ENCODE assay signal across 15 cellular contexts in genomic region chr2:230443540-230443939, GRCh38. TPM values are rescaled to one million over a fixed set of nuclear protein-coding genes. Genes with fewer than 3 reads are reported as not detected.
DNase-seq lines count a peak whose midpoint lies in the region; ATAC-seq, FAIRE-seq and TF ChIP-seq lines count a peak whose summit lies in the region.
"Had no signal": no experiment of that assay in that cellular context is flagged by ENCODE, and none has a peak within 500 bp of the region (broad histone marks: within the 10 kb centered on the region; RNA-seq: fewer than 3 reads in every experiment).

No MANE protein-coding gene starts in this region.

- ATAC-seq in CD8-positive, alpha-beta T cell, result no peak
- no peak for ATAC-seq in GM21619 (IDR thresholded peaks at IDR 0.05; ENCODE audit: unreplicated experiment)
- ATAC-seq: HCT116 had no signal

- peak; percentile 55 for FAIRE-seq in RCC 7860 (lab: Jason Lieb, UNC)

- H3K9me3 Mint-ChIP-seq in activated CD4-positive, alpha-beta T cell treated with anti-CD3 and anti-CD28 coated beads, Interleukin-2, amount 10 ng/mL, durations not matched to agents 24 days and 14 days, result peaks cover 3% of the 10 kb centered on the region
- no peaks in the 10 kb centered on the region for H3K9me3 Mint-ChIP-seq in CD8-positive, alpha-beta T cell

- POLR2A ChIA-PET in CD8-positive, alpha-beta T cell (lab: Charles Lee), result no interaction called here
- POLR2A ChIA-PET in RWPE1 (lab: Yijun Ruan, JAX; ENCODE audit: low non-redundant PET), result no interaction called here

- no peaks in the 10 kb centered on the region for H3K9me3 ChIP-seq in spleen
- no peaks in the 10 kb centered on the region for H3K9me3 ChIP-seq in CD8-positive, alpha-beta T cell (ENCODE audit: low read length)

- peaks cover 33 to 100% (median 82%) of the 10 kb centered on the region in 6 donors for H3K4me1 ChIP-seq in spleen
- peaks cover 65% of the 10 kb centered on the region for H3K4me1 ChIP-seq in CD8-positive, alpha-beta T cell (ENCODE audit: insufficient read depth, low read length)

- no peak for TF ChIP-seq POLR2A in spleen (IDR thresholded peaks at IDR 0.05)

- TF ChIP-seq CTCF in epithelial cell of esophagus (IDR thresholded peaks at IDR 0.05; ENCODE audit: insufficient read depth, low read depth, low read length, missing control alignments), result no peak
- no peak for TF ChIP-seq CTCF in spleen (IDR thresholded peaks at IDR 0.05 in 8 of 11, conservative IDR thresholded peaks at IDR 0.05 in 3 of 11)
- TF ChIP-seq CTCF in CD8-positive, alpha-beta T cell (IDR thresholded peaks at IDR 0.05), result no peak
- TF ChIP-seq CTCF in RWPE1 (conservative IDR thresholded peaks at IDR 0.05; ENCODE audit: low read depth), result no peak

- intact Hi-C loops in activated CD4-positive, alpha-beta T cell treated with anti-CD3 and anti-CD28 coated beads, Interleukin-2, amount 10 ng/mL, durations not matched to agents 24 days and 14 days (cut with micrococcal nuclease), result loop anchor here (5.0 to 10.0 kb wide), 2 partner anchors 216 to 351 kb away; partner anchors contain the start of gene SP140
- intact Hi-C loops in spleen (cut with DNase I; ENCODE audit: low total_unique reads), result no loop called here
- intact Hi-C loops in CD8-positive, alpha-beta T cell (cut with DNase I, micrococcal nuclease), result no loop called here

- 77 to 95% (median 82%) methylated on average over 2 of the region's 2 CpGs for WGBS in spleen, 5 donors

- CTCF ChIA-PET in CD8-positive, alpha-beta T cell (lab: Charles Lee), result no interaction called here
- CTCF ChIA-PET in RWPE1 (lab: Yijun Ruan, JAX), result no interaction called here

- DNase-seq in activated CD4-positive, alpha-beta T cell treated with anti-CD3 and anti-CD28 coated beads, Interleukin-2, amount 10 ng/mL, durations not matched to agents 24 days and 14 days, result peak; percentile 53
- no peak for DNase-seq in activated CD4-positive, alpha-beta T cell treated with anti-CD3 and anti-CD28 coated beads for 48 hours
- DNase-seq in RCC 7860 (ENCODE audit: low spot score) (peak; percentile 35), epithelial cell of esophagus (ENCODE audit: low read depth) (peak; percentile 25), spleen (no peak), RWPE1 (ENCODE audit: low spot score) (no peak)
- DNase-seq in CD8-positive, alpha-beta T cell, result no peak
- DNase-seq: activated CD4-positive, alpha-beta T cell treated with anti-CD3 and anti-CD28 coated beads, Interleukin-2, amount 50 U/mL, for 1 hour; amygdala; GF-D8; Kasumi-1; kidney glomerular epithelial cell; SIG-M5 had no signal

- H3K36me3 ChIP-seq in spleen, result peaks cover 0 to 66% (median 51%) of the 10 kb centered on the region in 6 donors
- peaks cover 44% of the 10 kb centered on the region for H3K36me3 ChIP-seq in CD8-positive, alpha-beta T cell (ENCODE audit: insufficient read depth, low read length)

- H3K4me3 ChIP-seq in epithelial cell of esophagus (ENCODE audit: low read length) (no peak overlapping the region), spleen (no peak overlapping the region)
- H3K4me3 ChIP-seq in CD8-positive, alpha-beta T cell (ENCODE audit: low read depth, low read length), result no peak overlapping the region

- H3K36me3 Mint-ChIP-seq in activated CD4-positive, alpha-beta T cell treated with anti-CD3 and anti-CD28 coated beads, Interleukin-2, amount 10 ng/mL, durations not matched to agents 24 days and 14 days (ENCODE audit: low read depth), result peaks cover 74% of the 10 kb centered on the region
- peaks cover 68% of the 10 kb centered on the region for H3K36me3 Mint-ChIP-seq in CD8-positive, alpha-beta T cell

- no peak overlapping the region for H3K4me3 Mint-ChIP-seq in activated CD4-positive, alpha-beta T cell treated with anti-CD3 and anti-CD28 coated beads, Interleukin-2, amount 10 ng/mL, durations not matched to agents 24 days and 14 days
- H3K4me3 Mint-ChIP-seq in CD8-positive, alpha-beta T cell, result no peak overlapping the region

- no peaks in the 10 kb centered on the region for H3K27me3 Mint-ChIP-seq in activated CD4-positive, alpha-beta T cell treated with anti-CD3 and anti-CD28 coated beads, Interleukin-2, amount 10 ng/mL, durations not matched to agents 24 days and 14 days
- H3K27me3 Mint-ChIP-seq in CD8-positive, alpha-beta T cell (ENCODE audit: low read depth), result no peaks in the 10 kb centered on the region

- H3K4me1 Mint-ChIP-seq in activated CD4-positive, alpha-beta T cell treated with anti-CD3 and anti-CD28 coated beads, Interleukin-2, amount 10 ng/mL, durations not matched to agents 24 days and 14 days, result peaks cover 64% of the 10 kb centered on the region
- H3K4me1 Mint-ChIP-seq in CD8-positive, alpha-beta T cell (ENCODE audit: low read depth), result peaks cover 72% of the 10 kb centered on the region

- no peaks in the 10 kb centered on the region for H3K27me3 ChIP-seq in spleen (replicated peaks in 1 of 7)
- no peaks in the 10 kb centered on the region for H3K27me3 ChIP-seq in CD8-positive, alpha-beta T cell (ENCODE audit: insufficient read depth, low read length)

- peak overlapping the region; percentile 60 for H3K27ac Mint-ChIP-seq in activated CD4-positive, alpha-beta T cell treated with anti-CD3 and anti-CD28 coated beads, Interleukin-2, amount 10 ng/mL, durations not matched to agents 24 days and 14 days
- H3K27ac Mint-ChIP-seq in CD8-positive, alpha-beta T cell, result no peak overlapping the region

- H3K27ac ChIP-seq in spleen (peak overlapping the region in 5 of 8 donors; percentile 40 to 94 (median 86)), RWPE1 (no peak overlapping the region)
- H3K27ac ChIP-seq in CD8-positive, alpha-beta T cell (ENCODE audit: low read depth, low read length), result no peak overlapping the region

RNA-seq across cellular contexts. Expression of gene SP100, which starts 27.5 kb away (rescaled TPM):
- total RNA-seq in activated CD4-positive, alpha-beta T cell treated with anti-CD3 and anti-CD28 coated beads, Interleukin-2, amount 10 ng/mL, durations not matched to agents 24 days and 14 days, result 162 and 165 TPM in 2 replicates
- 100 to 1,000 TPM; 202 to 327 (median 270) TPM for total RNA-seq in spleen
- polyA plus RNA-seq in spleen, result 100 to 1,000 TPM in 2 of 3 donors, 10 to 100 TPM in 1; 97.5 to 120 (median 118) TPM
- total RNA-seq in CD8-positive, alpha-beta T cell, result 100 to 1,000 TPM; 218 to 240 TPM

Comparison
In these comparisons a context has a peak if more than half of its experiments do, and no peak if none do; other contexts are left out.
1. DNase-seq: peak in activated CD4-positive, alpha-beta T cell treated with anti-CD3 and anti-CD28 coated beads, Interleukin-2, amount 10 ng/mL, durations not matched to agents 24 days and 14 days (single experiment), RCC 7860 (single experiment) and epithelial cell of esophagus (single experiment); none in activated CD4-positive, alpha-beta T cell treated with anti-CD3 and anti-CD28 coated beads for 48 hours (single experiment), spleen (single experiment), CD8-positive, alpha-beta T cell (0 of 7) and RWPE1 (single experiment).
2. H3K27ac ChIP-seq: peak in spleen (5 of 8); none in CD8-positive, alpha-beta T cell (single experiment) and RWPE1 (single experiment).